8 cellular contexts compared by ENCODE assay signal in the genomic region with DNA sequence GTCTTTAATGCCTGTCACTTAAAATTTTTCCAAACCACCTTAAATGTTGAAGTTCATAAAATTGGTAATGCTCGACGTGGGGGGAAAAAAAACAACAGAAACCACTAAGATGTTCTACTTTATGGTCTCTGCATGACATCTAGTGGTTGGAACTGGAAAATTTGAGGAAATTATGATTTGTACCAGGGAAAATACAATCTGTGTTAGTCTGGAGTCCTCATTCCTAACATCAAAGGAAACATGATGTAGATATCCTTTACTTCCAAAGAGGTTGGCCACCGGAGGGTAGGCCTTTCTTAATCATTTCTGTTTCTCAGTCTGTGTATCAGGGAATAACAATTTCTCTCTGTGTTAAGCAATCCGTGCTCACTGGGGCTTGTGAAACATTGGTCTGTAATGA.
A peak's percentile ranks its signal among the peaks of the same experiment; 100 is the strongest.
DNase-seq lines count a peak whose midpoint lies in the region; ATAC-seq, FAIRE-seq and TF ChIP-seq lines count a peak whose summit lies in the region.
"Not testable (repeated sequence)": the region's sequence is repeated elsewhere in the genome, so short reads cannot be mapped to it uniquely, and the experiment has no call there.

No MANE protein-coding gene starts in this region.

- H4K8ac ChIP-seq in mesendoderm (ENCODE audit: low read depth, low read length), result not testable (repeated sequence)

- H2BK120ac ChIP-seq in mesendoderm (ENCODE audit: low read depth, low read length), result not testable (repeated sequence)

- peak; percentile 60 for TF ChIP-seq CTCF in glutamatergic neuron (IDR thresholded peaks at IDR 0.05; ENCODE audit: partially characterized antibody, unreplicated experiment)

- not testable (repeated sequence) for H3K9me3 ChIP-seq in BLaER1

- H3K4me2 ChIP-seq in BLaER1, result peak overlapping the region; percentile 22; the same call in 1 of the 2 replicates
- not testable (repeated sequence) for H3K4me2 ChIP-seq in mesendoderm (ENCODE audit: low read length)

- WGBS in mesendoderm (ENCODE audit: extremely low coverage, insufficient coverage, low lambda C conversion rate), result no CpG with 5 or more reads among the region's 4 CpGs

- not testable (repeated sequence) for H2BK15ac ChIP-seq in mesendoderm (replicated peaks; ENCODE audit: low read depth)

- not testable (repeated sequence) for H3K36me3 Mint-ChIP-seq in glutamatergic neuron (ENCODE audit: unreplicated experiment); stimulated activated naive B cell treated with anti-CD40 and anti-IgM and Interleukin-4, amounts not matched to agents 10 μg/mL and 1 μg/mL and 100 μg/mL, for 72 hours

- not testable (repeated sequence) for H3K27ac Mint-ChIP-seq in glutamatergic neuron (ENCODE audit: unreplicated experiment); stimulated activated naive B cell treated with anti-CD40 and anti-IgM and Interleukin-4, amounts not matched to agents 10 μg/mL and 1 μg/mL and 100 μg/mL, for 72 hours

- H3K27me3 Mint-ChIP-seq in glutamatergic neuron (ENCODE audit: unreplicated experiment); stimulated activated naive B cell treated with anti-CD40 and anti-IgM and Interleukin-4, amounts not matched to agents 10 μg/mL and 1 μg/mL and 100 μg/mL, for 72 hours: not testable (repeated sequence)

- H3K79me2 ChIP-seq in mesendoderm (ENCODE audit: control insufficient read depth, insufficient read depth, low read length), result not testable (repeated sequence)

- H3K23ac ChIP-seq in mesendoderm (ENCODE audit: low read length), result not testable (repeated sequence)

- not testable (repeated sequence) for H4K5ac ChIP-seq in mesendoderm (ENCODE audit: low read length)

- H3K36me3 ChIP-seq in BLaER1; mesendoderm (ENCODE audit: control insufficient read depth, insufficient read depth, low read length): not testable (repeated sequence)

- H3K4me3 ChIP-seq in BLaER1; mesendoderm (ENCODE audit: low read length): not testable (repeated sequence)

- H4K20me1 ChIP-seq in BLaER1, result not testable (repeated sequence)

- not testable (repeated sequence) for H3K4ac ChIP-seq in mesendoderm (ENCODE audit: low read depth, low read length)

- H3K4me1 ChIP-seq in BLaER1; mesendoderm (ENCODE audit: control insufficient read depth, low read depth, low read length): not testable (repeated sequence)

- not testable (repeated sequence) for H3K56ac ChIP-seq in mesendoderm (ENCODE audit: low read length)

- not testable (repeated sequence) for H3K27ac ChIP-seq in BLaER1; mesendoderm (ENCODE audit: low read depth, low read length)

- not testable (repeated sequence) for H3K18ac ChIP-seq in mesendoderm (ENCODE audit: low read length)

- H3K79me1 ChIP-seq in mesendoderm (ENCODE audit: low read length), result not testable (repeated sequence)

- not testable (repeated sequence) for H3K4me3 Mint-ChIP-seq in glutamatergic neuron (ENCODE audit: unreplicated experiment); stimulated activated naive B cell treated with anti-CD40 and anti-IgM and Interleukin-4, amounts not matched to agents 10 μg/mL and 1 μg/mL and 100 μg/mL, for 72 hours

- H3K9ac ChIP-seq in BLaER1; mesendoderm (ENCODE audit: low read length): not testable (repeated sequence)

- H2AK5ac ChIP-seq in mesendoderm (ENCODE audit: low read length), result not testable (repeated sequence)

- not testable (repeated sequence) for H3K4me1 Mint-ChIP-seq in glutamatergic neuron (ENCODE audit: low read depth, unreplicated experiment); stimulated activated naive B cell treated with anti-CD40 and anti-IgM and Interleukin-4, amounts not matched to agents 10 μg/mL and 1 μg/mL and 100 μg/mL, for 72 hours

- not testable (repeated sequence) for H2BK5ac ChIP-seq in mesendoderm (ENCODE audit: low read length)

- peak; percentile 45 to 53 for ATAC-seq in stimulated activated naive B cell treated with anti-CD40 and anti-IgM and Interleukin-4, amounts not matched to agents 10 μg/mL and 1 μg/mL and 100 μg/mL, for 72 hours (replicated peaks)

- DNase-seq in HS-27A (ENCODE audit: low read depth), result peak; percentile 12
- DNase-seq in NCI-H524 (lab: John Stamatoyannopoulos, UW), result peak; percentile 2 to 55
- peak; percentile 18 for DNase-seq in SW480 (ENCODE audit: low spot score)
- not testable (repeated sequence) for DNase-seq in glutamatergic neuron; stimulated activated naive B cell treated with anti-CD40 and anti-IgM and Interleukin-4, amounts not matched to agents 10 μg/mL and 1 μg/mL and 100 μg/mL, for 72 hours
- DNase-seq in mesendoderm, result peak; percentile 5

- H3K27me3 ChIP-seq in BLaER1; mesendoderm (ENCODE audit: insufficient read depth, low read length, poor library complexity): not testable (repeated sequence)

- H3K9me3 Mint-ChIP-seq in glutamatergic neuron (ENCODE audit: unreplicated experiment); stimulated activated naive B cell treated with anti-CD40 and anti-IgM and Interleukin-4, amounts not matched to agents 10 μg/mL and 1 μg/mL and 100 μg/mL, for 72 hours: not testable (repeated sequence)

- peak; percentile 84 for FAIRE-seq in colon (lab: Jason Lieb, UNC)
